ENCODE assay signal across 3 cellular contexts in genomic region chr20:63536241-63536977, GRCh38.
TF ChIP-seq lines count a peak whose summit lies in the region.

No MANE protein-coding gene starts in this region.

TF ChIP-seq in IMR-90, 13 proteins besides CTCF, POLR2A, EP300 and RAD21:
- no peak for TF ChIP-seq MAZ (IDR thresholded peaks at IDR 0.05; ENCODE audit: borderline replicate concordance, low read depth, low read length)
- TF ChIP-seq RFX5 (IDR thresholded peaks at IDR 0.05; ENCODE audit: low read depth, low read length), result no peak
- TF ChIP-seq MAFK (IDR thresholded peaks at IDR 0.05; ENCODE audit: low read depth, low read length), result no peak
- no peak for TF ChIP-seq MXI1 (IDR thresholded peaks at IDR 0.05; ENCODE audit: borderline replicate concordance, low read depth, low read length)
- TF ChIP-seq BHLHE40 (IDR thresholded peaks at IDR 0.05; ENCODE audit: low read depth, low read length), result no peak
- TF ChIP-seq SMC3 (IDR thresholded peaks at IDR 0.05; ENCODE audit: low read depth, low read length), result no peak
- TF ChIP-seq FOS (IDR thresholded peaks at IDR 0.05; ENCODE audit: low read depth, low read length), result no peak
- no peak for TF ChIP-seq CHD1 (IDR thresholded peaks at IDR 0.05; ENCODE audit: low read depth, low read length)
- TF ChIP-seq NFE2L2 (IDR thresholded peaks at IDR 0.05; ENCODE audit: low read depth, low read length), result no peak
- TF ChIP-seq CEBPB (IDR thresholded peaks at IDR 0.05; ENCODE audit: low read depth, low read length), result no peak
- no peak for TF ChIP-seq RCOR1 (IDR thresholded peaks at IDR 0.05; ENCODE audit: insufficient replicate concordance, low read length)
- TF ChIP-seq ELK1 (IDR thresholded peaks at IDR 0.05; ENCODE audit: borderline replicate concordance, low read depth, low read length), result no peak
- TF ChIP-seq USF2 (IDR thresholded peaks at IDR 0.05; ENCODE audit: low read depth, low read length), result no peak

TF ChIP-seq in WTC11, 78 proteins besides CTCF, POLR2A, EP300 and RAD21 (continues in another document):
- no peak for TF ChIP-seq AFF4 (CRISPR knock-in tag; IDR thresholded peaks at IDR 0.05; ENCODE audit: borderline replicate concordance)
- TF ChIP-seq NR2C2 (CRISPR knock-in tag; IDR thresholded peaks at IDR 0.05), result no peak
- no peak for TF ChIP-seq ZNF396 (CRISPR knock-in tag; IDR thresholded peaks at IDR 0.05; ENCODE audit: borderline replicate concordance)
- no peak for TF ChIP-seq CREB1 (CRISPR knock-in tag; IDR thresholded peaks at IDR 0.05)
- no peak for TF ChIP-seq SP1 (CRISPR knock-in tag; conservative IDR thresholded peaks at IDR 0.05)
- TF ChIP-seq NFE2L1 (CRISPR knock-in tag; IDR thresholded peaks at IDR 0.05), result no peak
- no peak for TF ChIP-seq ZBTB43 (CRISPR knock-in tag; IDR thresholded peaks at IDR 0.05)
- no peak for TF ChIP-seq ARID4B (CRISPR knock-in tag; IDR thresholded peaks at IDR 0.05; ENCODE audit: borderline replicate concordance)
- no peak for TF ChIP-seq FOXP4 (CRISPR knock-in tag; IDR thresholded peaks at IDR 0.05)

TF ChIP-seq in HEK293T, 16 proteins besides CTCF, POLR2A, EP300 and RAD21:
- TF ChIP-seq FOXA1 (IDR thresholded peaks at IDR 0.05), result no peak
- no peak for TF ChIP-seq BHLHE40 (IDR thresholded peaks at IDR 0.05; ENCODE audit: borderline replicate concordance)
- TF ChIP-seq L3MBTL2 (conservative IDR thresholded peaks at IDR 0.05), result no peak
- TF ChIP-seq ARNT (IDR thresholded peaks at IDR 0.05), result no peak
- no peak for TF ChIP-seq CTBP1 (IDR thresholded peaks at IDR 0.05; ENCODE audit: borderline replicate concordance)
- no peak for TF ChIP-seq ELF4 (IDR thresholded peaks at IDR 0.05)
- no peak for TF ChIP-seq TARDBP (IDR thresholded peaks at IDR 0.05)
- no peak for TF ChIP-seq SUZ12 (IDR thresholded peaks at IDR 0.05)
- TF ChIP-seq PKNOX1 (IDR thresholded peaks at IDR 0.05), result no peak
- TF ChIP-seq SP1 (IDR thresholded peaks at IDR 0.05), result no peak
- no peak for TF ChIP-seq ZNF384 (IDR thresholded peaks at IDR 0.05)
- TF ChIP-seq FOXM1 (IDR thresholded peaks at IDR 0.05; ENCODE audit: borderline replicate concordance), result no peak
- no peak for TF ChIP-seq LEF1 (IDR thresholded peaks at IDR 0.05; ENCODE audit: borderline replicate concordance)
- no peak for TF ChIP-seq HDGF (IDR thresholded peaks at IDR 0.05; ENCODE audit: borderline replicate concordance)
- no peak for TF ChIP-seq NFRKB (IDR thresholded peaks at IDR 0.05)
- no peak for TF ChIP-seq FOXK2 (IDR thresholded peaks at IDR 0.05)
